Comparison of ENCODE assay signal across 26 cellular contexts in the genomic region with DNA sequence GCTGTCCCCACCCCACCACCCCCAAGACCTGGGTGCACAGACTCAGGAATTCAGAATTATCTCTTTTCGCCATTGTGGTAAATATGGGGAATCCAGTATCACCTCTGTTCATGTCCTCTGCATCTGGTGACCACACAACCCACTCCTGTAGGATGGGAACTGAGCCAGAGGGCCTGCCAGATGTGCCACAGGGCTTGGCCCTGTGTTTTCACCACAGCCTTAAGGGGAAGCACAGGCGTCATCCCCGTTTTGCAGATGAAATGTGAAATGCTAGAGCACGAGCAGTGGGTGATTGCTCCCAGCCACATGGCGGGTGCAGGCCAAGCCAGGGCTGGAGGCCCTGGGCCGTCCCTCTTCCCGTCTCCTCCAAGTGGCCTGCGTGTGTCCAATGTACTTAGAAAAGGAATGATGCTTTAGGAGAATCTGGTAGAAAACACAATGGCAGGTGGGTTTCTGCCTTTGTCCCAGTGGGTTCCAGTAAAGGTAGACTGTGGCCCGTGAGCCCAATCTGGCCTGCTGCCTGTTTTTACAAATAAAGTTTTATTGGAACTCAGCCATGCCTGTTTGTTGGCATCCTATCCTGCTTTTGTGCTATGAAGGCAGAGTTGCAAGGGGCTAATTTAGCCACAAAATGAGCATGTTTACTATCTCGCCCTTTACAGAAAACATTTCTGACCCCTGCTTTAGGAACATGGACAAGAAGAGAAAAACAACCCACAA.
"Had no signal": no experiment of that assay in that cellular context is flagged by ENCODE, and none has a peak within 500 bp of the region (broad histone marks: within the 10 kb centered on the region; RNA-seq: fewer than 3 reads in every experiment).

No MANE protein-coding gene starts in this region.

- H3K27ac ChIP-seq: ascending aorta, body of pancreas, SJSA1 had no signal

- H3K36me3 ChIP-seq: ascending aorta, SJSA1 had no signal

- H3K4me3 Mint-ChIP-seq: activated CD8-positive, alpha-beta memory T cell treated with anti-CD3 and anti-CD28 coated beads, Interleukin-2, amount 10 ng/mL, durations not matched to agents 7 days and 5 days; activated CD8-positive, alpha-beta T cell treated with anti-CD3 and anti-CD28 coated beads, Interleukin-2, amount 10 ng/mL, durations not matched to agents 7 days and 5 days; activated naive CD4-positive, alpha-beta T cell treated with anti-CD3 and anti-CD28 coated beads, Interleukin-2, amount 50 U/mL, for 24 hours; activated T-cell treated with anti-CD3 and anti-CD28 coated beads, Interleukin-2, amount 50 U/mL, for 24 hours; activated T-helper 1 cell treated with anti-CD3 and anti-CD28 coated beads, Interleukin-12 subunit alpha, Interleukin-12 subunit beta, Interleukin-2, Interleukin-4 antibody, amounts not matched to agents 30 ng/mL and 10 ng/mL and 1 ng/mL, durations not matched to agents 14 hours and 24 hours and 36 hours had no signal

- H3K4me3 ChIP-seq: ascending aorta, body of pancreas, SJSA1 had no signal

- H3K9me3 ChIP-seq: ascending aorta, body of pancreas, SJSA1 had no signal

- H3K4me1 Mint-ChIP-seq: activated CD8-positive, alpha-beta memory T cell treated with anti-CD3 and anti-CD28 coated beads, Interleukin-2, amount 10 ng/mL, durations not matched to agents 7 days and 5 days; activated naive CD4-positive, alpha-beta T cell treated with anti-CD3 and anti-CD28 coated beads, Interleukin-2, amount 50 U/mL, for 24 hours had no signal

- H3K4me1 ChIP-seq: ascending aorta, body of pancreas had no signal

- H3K9me3 Mint-ChIP-seq: activated naive CD4-positive, alpha-beta T cell treated with anti-CD3 and anti-CD28 coated beads, Interleukin-2, amount 50 U/mL, for 24 hours; activated T-cell treated with anti-CD3 and anti-CD28 coated beads, Interleukin-2, amount 50 U/mL, for 24 hours; activated T-helper 1 cell treated with anti-CD3 and anti-CD28 coated beads, Interleukin-12 subunit alpha, Interleukin-12 subunit beta, Interleukin-2, Interleukin-4 antibody, amounts not matched to agents 30 ng/mL and 10 ng/mL and 1 ng/mL, durations not matched to agents 14 hours and 24 hours and 36 hours had no signal

- H3K27me3 Mint-ChIP-seq: activated CD8-positive, alpha-beta memory T cell treated with anti-CD3 and anti-CD28 coated beads, Interleukin-2, amount 10 ng/mL, durations not matched to agents 7 days and 5 days; activated naive CD4-positive, alpha-beta T cell treated with anti-CD3 and anti-CD28 coated beads, Interleukin-2, amount 50 U/mL, for 24 hours; activated T-cell treated with anti-CD3 and anti-CD28 coated beads, Interleukin-2, amount 50 U/mL, for 24 hours had no signal

- H3K27ac Mint-ChIP-seq: activated CD8-positive, alpha-beta memory T cell treated with anti-CD3 and anti-CD28 coated beads, Interleukin-2, amount 10 ng/mL, durations not matched to agents 7 days and 5 days; activated CD8-positive, alpha-beta T cell treated with anti-CD3 and anti-CD28 coated beads, Interleukin-2, amount 10 ng/mL, durations not matched to agents 7 days and 5 days; activated naive CD4-positive, alpha-beta T cell treated with anti-CD3 and anti-CD28 coated beads, Interleukin-2, amount 50 U/mL, for 24 hours; activated T-cell treated with anti-CD3 and anti-CD28 coated beads, Interleukin-2, amount 50 U/mL, for 24 hours; activated T-helper 1 cell treated with anti-CD3 and anti-CD28 coated beads, Interleukin-12 subunit alpha, Interleukin-12 subunit beta, Interleukin-2, Interleukin-4 antibody, amounts not matched to agents 30 ng/mL and 10 ng/mL and 1 ng/mL, durations not matched to agents 14 hours and 24 hours and 36 hours had no signal

- H3K27me3 ChIP-seq: ascending aorta, body of pancreas, SJSA1 had no signal

- ATAC-seq: activated CD4-positive, CD25-positive, alpha-beta regulatory T cell treated with anti-CD3 and anti-CD28 coated beads, Interleukin-2, amount 50 U/mL, for 24 hours; activated CD8-positive, alpha-beta memory T cell treated with anti-CD3 and anti-CD28 coated beads, Interleukin-2, amount 10 ng/mL, durations not matched to agents 7 days and 5 days; activated CD8-positive, alpha-beta T cell treated with anti-CD3 and anti-CD28 coated beads, Interleukin-2, amount 10 ng/mL, durations not matched to agents 7 days and 5 days; body of pancreas; Panc1; SK-N-SH treated with all-trans-retinoic acid at 6 μM for 48 hours had no signal

- DNase-seq: activated CD4-positive, alpha-beta T cell treated with anti-CD3 and anti-CD28 coated beads for 4 hours; activated CD8-positive, alpha-beta memory T cell treated with anti-CD3 and anti-CD28 coated beads, Interleukin-2, amount 10 ng/mL, durations not matched to agents 7 days and 5 days; activated CD8-positive, alpha-beta T cell treated with anti-CD3 and anti-CD28 coated beads, Interleukin-2, amount 10 ng/mL, durations not matched to agents 7 days and 5 days; activated effector memory CD4-positive, alpha-beta T cell treated with Interleukin-2 at 50 U/mL for 16 hours; activated naive CD4-positive, alpha-beta T cell; activated T-cell treated with anti-CD3 and anti-CD28 coated beads, Interleukin-2, amount 50 U/mL, for 24 hours; amniotic stem cell; central memory CD4-positive, alpha-beta T cell; MM.1S; NCI-H1105; NCI-H1436; NCI-H1694 treated with DMSO at 0.1 percent for 48 hours; NCI-H2081; NCI-H510A treated with DMSO at 0.1 percent for 48 hours; NCI-H69; NK-92 treated with Interleukin-12 subunit alpha and Interleukin-12 subunit beta, amount 100 ng/mL, for 24 hours; SW 1271 had no signal

- H3K36me3 Mint-ChIP-seq: activated CD8-positive, alpha-beta memory T cell treated with anti-CD3 and anti-CD28 coated beads, Interleukin-2, amount 10 ng/mL, durations not matched to agents 7 days and 5 days; activated naive CD4-positive, alpha-beta T cell treated with anti-CD3 and anti-CD28 coated beads, Interleukin-2, amount 50 U/mL, for 24 hours had no signal

- FAIRE-seq: bronchial epithelial cell had no signal
